In genomic region chr12:11840350-11840749, GRCh38 we compare ENCODE assay signal across 9 cellular contexts.
A peak's percentile ranks its signal among the peaks of the same experiment; 100 is the strongest.
DNase-seq lines count a peak whose midpoint lies in the region; FAIRE-seq and TF ChIP-seq lines count a peak whose summit lies in the region.
"Had no signal": no experiment of that assay in that cellular context is flagged by ENCODE, and none has a peak within 500 bp of the region (broad histone marks: within the 10 kb centered on the region; RNA-seq: fewer than 3 reads in every experiment).

No MANE protein-coding gene starts in this region.

- H3K4me1 Mint-ChIP-seq in dendritic cell treated with granulocyte-macrophage colony-stimulating factor and Interleukin-4, amounts not matched to agents 40 ng/mL and 50 ng/mL, for 4 days (ENCODE audit: low read depth), result peaks cover 82% of the 10 kb centered on the region

- H3K4me3 ChIP-seq in small intestine (ENCODE audit: low read depth in 1 of 2, low read length in 2 of 2), result no peak overlapping the region

- H3K27ac Mint-ChIP-seq in dendritic cell treated with granulocyte-macrophage colony-stimulating factor and Interleukin-4, amounts not matched to agents 40 ng/mL and 50 ng/mL, for 4 days, result peak overlapping the region; percentile 99

- peaks cover 83% of the 10 kb centered on the region for H3K36me3 Mint-ChIP-seq in dendritic cell treated with granulocyte-macrophage colony-stimulating factor and Interleukin-4, amounts not matched to agents 40 ng/mL and 50 ng/mL, for 4 days (ENCODE audit: low read depth)

- H3K4me1 ChIP-seq in small intestine (ENCODE audit: control insufficient read depth in 2 of 2, insufficient read depth in 1 of 2, low read depth in 1 of 2, low read length in 1 of 2), result peaks cover 18 to 31% of the 10 kb centered on the region in 2 donors

- peak overlapping the region in 1 of 2 donors; percentile 86 for H3K27ac ChIP-seq in small intestine (ENCODE audit: low read depth in 1 of 2, low read length in 1 of 2)

- WGBS in small intestine, 3 donors, result 9 to 34% (median 33%) methylated on average over 8 of the region's 8 CpGs

- intact Hi-C loops in dendritic cell treated with granulocyte-macrophage colony-stimulating factor and Interleukin-4, amounts not matched to agents 40 ng/mL and 50 ng/mL, for 4 days (cut with micrococcal nuclease), result no loop called here

- H3K27me3 ChIP-seq in small intestine (ENCODE audit: control insufficient read depth in 2 of 2, insufficient read depth in 2 of 2, low read length in 2 of 2), result no peaks in the 10 kb centered on the region

- H3K27me3 Mint-ChIP-seq in dendritic cell treated with granulocyte-macrophage colony-stimulating factor and Interleukin-4, amounts not matched to agents 40 ng/mL and 50 ng/mL, for 4 days, result no peaks in the 10 kb centered on the region

- peaks cover 5% of the 10 kb centered on the region for H3K9me3 Mint-ChIP-seq in dendritic cell treated with granulocyte-macrophage colony-stimulating factor and Interleukin-4, amounts not matched to agents 40 ng/mL and 50 ng/mL, for 4 days

- FAIRE-seq in small intestine (lab: Jason Lieb, UNC), result no peak
- no peak for FAIRE-seq in GM12892 (lab: Jason Lieb, UNC)
- no peak for FAIRE-seq in GM19239 (lab: Jason Lieb, UNC)
- FAIRE-seq: H1 had no signal

- no peaks in the 10 kb centered on the region for H3K9me3 ChIP-seq in small intestine (ENCODE audit: control insufficient read depth, low read depth)

- no peaks in the 10 kb centered on the region for H3K36me3 ChIP-seq in small intestine (ENCODE audit: control insufficient read depth in 2 of 2, insufficient read depth in 2 of 2, low read length in 2 of 2)

- TF ChIP-seq POLR2A in GM12892 (IDR thresholded peaks at IDR 0.05; ENCODE audit: low read depth, low read length), result no peak

- no peak overlapping the region for H3K4me3 Mint-ChIP-seq in dendritic cell treated with granulocyte-macrophage colony-stimulating factor and Interleukin-4, amounts not matched to agents 40 ng/mL and 50 ng/mL, for 4 days

- DNase-seq in GF-D8 (lab: John Stamatoyannopoulos, UW) (peak; percentile 82), NCI-H2081 (lab: John Stamatoyannopoulos, UW) (peak; percentile 36 to 76), small intestine (peak; percentile 95), A172 (ENCODE audit: low spot score) (no peak), GM12892 (ENCODE audit: insufficient read length) (no peak), GM19239 (ENCODE audit: insufficient read length, low spot score) (no peak)
- DNase-seq: NCI-H226 had no signal

Comparison
In these comparisons a context has a peak if more than half of its experiments do, and no peak if none do; other contexts are left out.
1. DNase-seq: peak in GF-D8 (single experiment), NCI-H2081 (2 of 2) and small intestine (single experiment); none in A172 (single experiment), GM12892 (single experiment) and GM19239 (single experiment).